8 cellular contexts compared by ENCODE assay signal in the genomic region with DNA sequence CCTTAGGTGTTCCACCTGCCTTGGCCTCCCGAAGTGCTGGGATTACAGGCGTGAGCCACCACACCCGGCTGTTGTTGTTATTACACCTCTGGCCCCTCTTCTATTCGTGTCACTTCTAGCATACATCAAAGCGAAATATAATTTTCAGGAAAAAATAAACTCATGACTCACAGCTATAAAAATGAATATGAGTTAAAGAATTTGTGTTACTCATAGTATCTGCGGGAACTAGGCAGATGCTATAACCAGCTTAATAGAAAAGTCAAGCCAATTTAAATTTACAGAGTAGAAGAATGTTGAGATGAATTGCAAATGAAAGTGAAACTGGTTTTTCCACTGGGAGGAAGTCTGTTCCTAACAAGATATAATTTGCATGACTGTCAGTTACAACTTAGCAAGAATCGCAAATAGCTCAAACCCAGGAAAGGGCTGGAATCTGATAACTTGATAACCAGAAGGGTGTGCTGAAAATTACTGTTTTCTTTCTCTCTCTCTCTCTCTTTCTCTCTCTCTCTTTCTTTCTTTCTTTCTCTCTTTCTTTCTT. TPM values are rescaled to one million over a fixed set of nuclear protein-coding genes. Genes with fewer than 3 reads are reported as not detected.
A peak's percentile ranks its signal among the peaks of the same experiment; 100 is the strongest.
DNase-seq lines count a peak whose midpoint lies in the region; ATAC-seq and TF ChIP-seq lines count a peak whose summit lies in the region.

No MANE protein-coding gene starts in this region.

- no peaks in the 10 kb centered on the region for H3K79me1 ChIP-seq in mesenchymal stem cell (replicated peaks; ENCODE audit: low read length, poor library complexity, severe bottlenecking)

- peak overlapping the region; percentile 87 to 88 for H3K27ac Mint-ChIP-seq in activated naive CD4-positive, alpha-beta T cell treated with anti-CD3 and anti-CD28 coated beads, Interleukin-2, amount 50 U/mL, for 72 hours

- H4K91ac ChIP-seq in mesenchymal stem cell (ENCODE audit: low read length), result no peak overlapping the region

- peak overlapping the region; percentile 43 for H3K4me2 ChIP-seq in mesenchymal stem cell (ENCODE audit: low read length, poor library complexity, severe bottlenecking)

- H3K9me3 Mint-ChIP-seq in activated naive CD4-positive, alpha-beta T cell treated with anti-CD3 and anti-CD28 coated beads, Interleukin-2, amount 50 U/mL, for 72 hours, result peaks cover 10 to 14% of the 10 kb centered on the region in 2 donors

- no peak overlapping the region for H2BK12ac ChIP-seq in mesenchymal stem cell (ENCODE audit: low read length in 2 of 2)

- H3K23ac ChIP-seq in mesenchymal stem cell (ENCODE audit: low read length in 2 of 2), result no peak overlapping the region

- peak overlapping the region; percentile 77 for H3K9ac ChIP-seq in mesenchymal stem cell (ENCODE audit: low read length)

- H3K36me3 Mint-ChIP-seq in activated naive CD4-positive, alpha-beta T cell treated with anti-CD3 and anti-CD28 coated beads, Interleukin-2, amount 50 U/mL, for 72 hours, result peaks cover 22 to 29% of the 10 kb centered on the region in 2 donors

- H3K4me1 ChIP-seq in mesenchymal stem cell (ENCODE audit: control insufficient read depth, insufficient read depth, low read depth, low read length) (no peaks in the 10 kb centered on the region), tibial artery (no peaks in the 10 kb centered on the region)

- peak; percentile 91 to 98 for ATAC-seq in activated naive CD4-positive, alpha-beta T cell treated with anti-CD3 and anti-CD28 coated beads, Interleukin-2, amount 50 U/mL, for 72 hours
- no peak for ATAC-seq in GM21390 (IDR thresholded peaks at IDR 0.05; ENCODE audit: unreplicated experiment)
- ATAC-seq in sciatic nerve, result no peak

- H3K27ac ChIP-seq in mesenchymal stem cell (ENCODE audit: low read length, poor library complexity, severe bottlenecking) (peak overlapping the region; percentile 47), tibial artery (no peak overlapping the region)

- no peak overlapping the region for H2AFZ ChIP-seq in mesenchymal stem cell (ENCODE audit: low read depth, low read length)

- H3K4ac ChIP-seq in mesenchymal stem cell (ENCODE audit: low read depth in 1 of 2, low read length in 2 of 2), result no peak overlapping the region

- no peak overlapping the region for H2AK5ac ChIP-seq in mesenchymal stem cell (ENCODE audit: low read length, severe bottlenecking)

- H2BK120ac ChIP-seq in mesenchymal stem cell (ENCODE audit: low read depth, low read length), result no peak overlapping the region

- DNase-seq in COLO829 (ENCODE audit: low spot score) (peak; percentile 69), Kasumi-1 (lab: John Stamatoyannopoulos, UW) (peak; percentile 40 to 45), mesenchymal stem cell (peak; percentile 1), ureter (ENCODE audit: low spot score) (no peak), tibial artery (no peak), sciatic nerve (ENCODE audit: low spot score) (no peak)
- DNase-seq in activated naive CD4-positive, alpha-beta T cell treated with anti-CD3 and anti-CD28 coated beads, Interleukin-2, amount 50 U/mL, for 72 hours (ENCODE audit: low spot score in 2 of 2), result peak in 1 of 2 donors; percentile 24

- no peak for TF ChIP-seq CTCF in tibial artery (IDR thresholded peaks at IDR 0.05)

- H3K18ac ChIP-seq in mesenchymal stem cell (ENCODE audit: low read depth in 1 of 2, low read length in 2 of 2), result no peak overlapping the region

- intact Hi-C loops in tibial artery (cut with DNase I; ENCODE audit: low total_unique reads), result no loop called here
- intact Hi-C loops in sciatic nerve (cut with DNase I), result no loop called here

- H3K36me3 ChIP-seq in mesenchymal stem cell (ENCODE audit: control insufficient read depth in 1 of 2, insufficient read depth in 2 of 2, low read depth in 1 of 2, low read length in 2 of 2), result no peaks in the 10 kb centered on the region
- H3K36me3 ChIP-seq in tibial artery, result no peaks in the 10 kb centered on the region

- H3K4me3 ChIP-seq in mesenchymal stem cell (ENCODE audit: insufficient read depth in 1 of 2, low read depth in 1 of 2, low read length in 2 of 2) (peak overlapping the region in 1 of 2 experiments; percentile 47), tibial artery (peak overlapping the region in 1 of 2 donors; percentile 3)

- no peak overlapping the region for H4K8ac ChIP-seq in mesenchymal stem cell (ENCODE audit: low read length)

- H3K9me3 ChIP-seq in mesenchymal stem cell (ENCODE audit: control insufficient read depth, low read length), result no peaks in the 10 kb centered on the region
- no peaks in the 10 kb centered on the region for H3K9me3 ChIP-seq in tibial artery

- H3K14ac ChIP-seq in mesenchymal stem cell (ENCODE audit: low read length in 2 of 2), result no peak overlapping the region

- H3K27me3 ChIP-seq in mesenchymal stem cell (ENCODE audit: control insufficient read depth in 1 of 2, insufficient read depth in 1 of 2, low read length in 2 of 2) (no peaks in the 10 kb centered on the region), tibial artery (no peaks in the 10 kb centered on the region)

- no peak overlapping the region for H2BK5ac ChIP-seq in mesenchymal stem cell (ENCODE audit: low read depth, low read length, poor library complexity, severe bottlenecking)

- H2BK15ac ChIP-seq in mesenchymal stem cell (ENCODE audit: low read depth, poor library complexity, severe bottlenecking), result no peak overlapping the region

- 90% methylated on average over 4 of the region's 7 CpGs for WGBS in mesenchymal stem cell

RNA-seq across cellular contexts. Expression of a gene that starts 11.2 kb away (rescaled TPM):
- total RNA-seq in activated naive CD4-positive, alpha-beta T cell treated with anti-CD3 and anti-CD28 coated beads, Interleukin-2, amount 50 U/mL, for 72 hours, result not detected
- polyA plus RNA-seq in mesenchymal stem cell (2013, experiment 1 of 2), result 0.26 TPM
- polyA plus RNA-seq in mesenchymal stem cell (2013, experiment 2 of 2), result 0.33 TPM
- total RNA-seq in ureter (not detected), sciatic nerve (6.3 TPM)

RNA-seq across cellular contexts. Expression of a gene that starts 13.5 kb away (rescaled TPM):
- total RNA-seq in activated naive CD4-positive, alpha-beta T cell treated with anti-CD3 and anti-CD28 coated beads, Interleukin-2, amount 50 U/mL, for 72 hours, result not detected
- not detected for polyA plus RNA-seq in mesenchymal stem cell (2013, experiment 1 of 2)
- polyA plus RNA-seq in mesenchymal stem cell (2013, experiment 2 of 2), result not detected
- total RNA-seq in ureter (not detected), sciatic nerve (0.40 TPM)

RNA-seq across cellular contexts. Expression of a gene that starts 18.1 kb away (rescaled TPM):
- not detected for total RNA-seq in activated naive CD4-positive, alpha-beta T cell treated with anti-CD3 and anti-CD28 coated beads, Interleukin-2, amount 50 U/mL, for 72 hours
- not detected for polyA plus RNA-seq in mesenchymal stem cell (2013, experiment 1 of 2)
- not detected for polyA plus RNA-seq in mesenchymal stem cell (2013, experiment 2 of 2)
- not detected for total RNA-seq in ureter
- total RNA-seq in sciatic nerve, result 0.22 TPM

RNA-seq across cellular contexts. Expression of a gene that starts 42.1 kb away (rescaled TPM):
- under 1 TPM in 1 of 2 donors, not detected in 1; 0.45 TPM for total RNA-seq in activated naive CD4-positive, alpha-beta T cell treated with anti-CD3 and anti-CD28 coated beads, Interleukin-2, amount 50 U/mL, for 72 hours
- not detected for polyA plus RNA-seq in mesenchymal stem cell (2013, experiment 1 of 2)
- not detected for polyA plus RNA-seq in mesenchymal stem cell (2013, experiment 2 of 2)
- total RNA-seq in ureter (not detected), sciatic nerve (0.53 TPM)

RNA-seq across cellular contexts. Expression of a gene that starts 49.6 kb away (rescaled TPM):
- under 1 TPM in 1 of 2 donors, not detected in 1; 0.10 TPM for total RNA-seq in activated naive CD4-positive, alpha-beta T cell treated with anti-CD3 and anti-CD28 coated beads, Interleukin-2, amount 50 U/mL, for 72 hours
- polyA plus RNA-seq in mesenchymal stem cell (2013, experiment 1 of 2), result 0.70 TPM
- 0.81 TPM for polyA plus RNA-seq in mesenchymal stem cell (2013, experiment 2 of 2)
- total RNA-seq in ureter, result 0.42 TPM
- total RNA-seq in sciatic nerve, result 22.9 TPM

Comparison
In these comparisons a context has a peak if more than half of its experiments do, and no peak if none do; other contexts are left out.
1. DNase-seq: peak in COLO829 (single experiment), Kasumi-1 (2 of 2) and mesenchymal stem cell (single experiment); none in ureter (single experiment), tibial artery (0 of 2) and sciatic nerve (single experiment).
2. ATAC-seq: peak in activated naive CD4-positive, alpha-beta T cell treated with anti-CD3 and anti-CD28 coated beads, Interleukin-2, amount 50 U/mL, for 72 hours (2 of 2); none in GM21390 (single experiment) and sciatic nerve (single experiment).